ENCODE assay signal across 1 cellular context in the genomic region with DNA sequence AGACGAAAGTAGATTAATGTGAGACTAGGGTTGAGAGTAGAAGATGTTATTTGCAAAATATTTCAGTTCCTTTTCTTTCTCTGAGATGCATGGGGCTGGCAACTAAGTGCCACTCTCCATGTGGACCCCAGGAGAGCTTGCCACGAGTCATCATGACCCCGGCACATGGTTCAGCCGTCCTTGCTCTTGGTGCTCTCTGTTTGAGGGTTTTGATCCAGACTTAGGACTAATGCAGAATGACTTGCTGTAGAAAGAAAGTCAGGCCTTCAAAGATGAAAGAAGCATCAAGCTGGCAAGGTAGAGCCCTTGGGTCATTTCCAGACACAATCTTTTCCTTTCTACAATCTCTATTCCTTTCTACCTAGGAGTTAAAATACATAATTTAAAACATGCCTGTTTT.
TF ChIP-seq lines count a peak whose summit lies in the region.

No MANE protein-coding gene starts in this region.

TF ChIP-seq in HepG2, 621 proteins besides CTCF, POLR2A, EP300 and RAD21 (continued from another document and continues in another):
- TF ChIP-seq, protein P1, sequence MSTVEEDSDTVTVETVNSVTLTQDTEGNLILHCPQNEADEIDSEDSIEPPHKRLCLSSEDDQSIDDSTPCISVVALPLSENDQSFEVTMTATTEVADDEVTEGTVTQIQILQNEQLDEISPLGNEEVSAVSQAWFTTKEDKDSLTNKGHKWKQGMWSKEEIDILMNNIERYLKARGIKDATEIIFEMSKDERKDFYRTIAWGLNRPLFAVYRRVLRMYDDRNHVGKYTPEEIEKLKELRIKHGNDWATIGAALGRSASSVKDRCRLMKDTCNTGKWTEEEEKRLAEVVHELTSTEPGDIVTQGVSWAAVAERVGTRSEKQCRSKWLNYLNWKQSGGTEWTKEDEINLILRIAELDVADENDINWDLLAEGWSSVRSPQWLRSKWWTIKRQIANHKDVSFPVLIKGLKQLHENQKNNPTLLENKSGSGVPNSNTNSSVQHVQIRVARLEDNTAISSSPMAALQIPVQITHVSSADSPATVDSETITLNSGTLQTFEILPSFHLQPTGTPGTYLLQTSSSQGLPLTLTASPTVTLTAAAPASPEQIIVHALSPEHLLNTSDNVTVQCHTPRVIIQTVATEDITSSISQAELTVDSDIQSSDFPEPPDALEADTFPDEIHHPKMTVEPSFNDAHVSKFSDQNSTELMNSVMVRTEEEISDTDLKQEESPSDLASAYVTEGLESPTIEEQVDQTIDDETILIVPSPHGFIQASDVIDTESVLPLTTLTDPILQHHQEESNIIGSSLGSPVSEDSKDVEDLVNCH (CRISPR knock-in tag; IDR thresholded peaks at IDR 0.05) = no peak
- no peak for TF ChIP-seq ZNF253 (CRISPR knock-in tag; IDR thresholded peaks at IDR 0.05; ENCODE audit: borderline replicate concordance)
- no peak for TF ChIP-seq GFI1 (CRISPR knock-in tag; IDR thresholded peaks at IDR 0.05; ENCODE audit: borderline replicate concordance)
- TF ChIP-seq ZKSCAN5 (CRISPR knock-in tag; IDR thresholded peaks at IDR 0.05) = no peak
- TF ChIP-seq HOXA7 (CRISPR knock-in tag; IDR thresholded peaks at IDR 0.05) = no peak
- TF ChIP-seq, protein P2, sequence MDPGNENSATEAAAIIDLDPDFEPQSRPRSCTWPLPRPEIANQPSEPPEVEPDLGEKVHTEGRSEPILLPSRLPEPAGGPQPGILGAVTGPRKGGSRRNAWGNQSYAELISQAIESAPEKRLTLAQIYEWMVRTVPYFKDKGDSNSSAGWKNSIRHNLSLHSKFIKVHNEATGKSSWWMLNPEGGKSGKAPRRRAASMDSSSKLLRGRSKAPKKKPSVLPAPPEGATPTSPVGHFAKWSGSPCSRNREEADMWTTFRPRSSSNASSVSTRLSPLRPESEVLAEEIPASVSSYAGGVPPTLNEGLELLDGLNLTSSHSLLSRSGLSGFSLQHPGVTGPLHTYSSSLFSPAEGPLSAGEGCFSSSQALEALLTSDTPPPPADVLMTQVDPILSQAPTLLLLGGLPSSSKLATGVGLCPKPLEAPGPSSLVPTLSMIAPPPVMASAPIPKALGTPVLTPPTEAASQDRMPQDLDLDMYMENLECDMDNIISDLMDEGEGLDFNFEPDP (CRISPR knock-in tag; conservative IDR thresholded peaks at IDR 0.05) = no peak
- TF ChIP-seq JUNB (CRISPR knock-in tag; IDR thresholded peaks at IDR 0.05; ENCODE audit: borderline replicate concordance) = no peak
- TF ChIP-seq PHF5A (CRISPR knock-in tag; IDR thresholded peaks at IDR 0.05; ENCODE audit: low read depth, unreplicated experiment) = no peak
- TF ChIP-seq RFXAP (CRISPR knock-in tag; IDR thresholded peaks at IDR 0.05; ENCODE audit: borderline replicate concordance) = no peak
- no peak for TF ChIP-seq HOXD1 (CRISPR knock-in tag; IDR thresholded peaks at IDR 0.05)
- no peak for TF ChIP-seq MEIS1 (CRISPR knock-in tag; IDR thresholded peaks at IDR 0.05; ENCODE audit: borderline replicate concordance)
- no peak for TF ChIP-seq MTF2 (CRISPR knock-in tag; IDR thresholded peaks at IDR 0.05; ENCODE audit: borderline replicate concordance)
- no peak for TF ChIP-seq ZNF530 (CRISPR knock-in tag; IDR thresholded peaks at IDR 0.05; ENCODE audit: low read depth)
- no peak for TF ChIP-seq NFAT5 (CRISPR knock-in tag; IDR thresholded peaks at IDR 0.05)
- TF ChIP-seq HOXA9 (CRISPR knock-in tag; IDR thresholded peaks at IDR 0.05; ENCODE audit: borderline replicate concordance) = no peak
- TF ChIP-seq, protein P3, sequence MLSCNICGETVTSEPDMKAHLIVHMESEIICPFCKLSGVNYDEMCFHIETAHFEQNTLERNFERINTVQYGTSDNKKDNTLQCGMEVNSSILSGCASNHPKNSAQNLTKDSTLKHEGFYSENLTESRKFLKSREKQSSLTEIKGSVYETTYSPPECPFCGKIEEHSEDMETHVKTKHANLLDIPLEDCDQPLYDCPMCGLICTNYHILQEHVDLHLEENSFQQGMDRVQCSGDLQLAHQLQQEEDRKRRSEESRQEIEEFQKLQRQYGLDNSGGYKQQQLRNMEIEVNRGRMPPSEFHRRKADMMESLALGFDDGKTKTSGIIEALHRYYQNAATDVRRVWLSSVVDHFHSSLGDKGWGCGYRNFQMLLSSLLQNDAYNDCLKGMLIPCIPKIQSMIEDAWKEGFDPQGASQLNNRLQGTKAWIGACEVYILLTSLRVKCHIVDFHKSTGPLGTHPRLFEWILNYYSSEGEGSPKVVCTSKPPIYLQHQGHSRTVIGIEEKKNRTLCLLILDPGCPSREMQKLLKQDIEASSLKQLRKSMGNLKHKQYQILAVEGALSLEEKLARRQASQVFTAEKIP (CRISPR knock-in tag; IDR thresholded peaks at IDR 0.05; ENCODE audit: borderline replicate concordance) = no peak
- TF ChIP-seq, protein P4, sequence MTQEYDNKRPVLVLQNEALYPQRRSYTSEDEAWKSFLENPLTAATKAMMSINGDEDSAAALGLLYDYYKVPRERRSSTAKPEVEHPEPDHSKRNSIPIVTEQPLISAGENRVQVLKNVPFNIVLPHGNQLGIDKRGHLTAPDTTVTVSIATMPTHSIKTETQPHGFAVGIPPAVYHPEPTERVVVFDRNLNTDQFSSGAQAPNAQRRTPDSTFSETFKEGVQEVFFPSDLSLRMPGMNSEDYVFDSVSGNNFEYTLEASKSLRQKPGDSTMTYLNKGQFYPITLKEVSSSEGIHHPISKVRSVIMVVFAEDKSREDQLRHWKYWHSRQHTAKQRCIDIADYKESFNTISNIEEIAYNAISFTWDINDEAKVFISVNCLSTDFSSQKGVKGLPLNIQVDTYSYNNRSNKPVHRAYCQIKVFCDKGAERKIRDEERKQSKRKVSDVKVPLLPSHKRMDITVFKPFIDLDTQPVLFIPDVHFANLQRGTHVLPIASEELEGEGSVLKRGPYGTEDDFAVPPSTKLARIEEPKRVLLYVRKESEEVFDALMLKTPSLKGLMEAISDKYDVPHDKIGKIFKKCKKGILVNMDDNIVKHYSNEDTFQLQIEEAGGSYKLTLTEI (CRISPR knock-in tag; conservative IDR thresholded peaks at IDR 0.05) = no peak
- TF ChIP-seq ZNF512 (CRISPR knock-in tag; IDR thresholded peaks at IDR 0.05) = no peak
- TF ChIP-seq GZF1 (CRISPR knock-in tag; IDR thresholded peaks at IDR 0.05) = 0 out of 2 replicates have a peak, but pooled peaks have one; percentile 41
- TF ChIP-seq TSC22D2 (CRISPR knock-in tag; IDR thresholded peaks at IDR 0.05; ENCODE audit: borderline replicate concordance) = no peak
- TF ChIP-seq ZNF263 (CRISPR knock-in tag; IDR thresholded peaks at IDR 0.05) = 0 out of 2 replicates have a peak, but pooled peaks have one; percentile 32
- no peak for TF ChIP-seq CREB3 (CRISPR knock-in tag; IDR thresholded peaks at IDR 0.05)
- TF ChIP-seq ZNF577 (CRISPR knock-in tag; IDR thresholded peaks at IDR 0.05; ENCODE audit: borderline replicate concordance, low read depth) = no peak
- no peak for TF ChIP-seq MTA1 (CRISPR knock-in tag; IDR thresholded peaks at IDR 0.05; ENCODE audit: borderline replicate concordance)
- no peak for TF ChIP-seq ZEB1 (IDR thresholded peaks at IDR 0.05; ENCODE audit: insufficient replicate concordance, low read depth)
- no peak for TF ChIP-seq BORCS8-MEF2B (CRISPR knock-in tag; IDR thresholded peaks at IDR 0.05)
- no peak for TF ChIP-seq NR1H2 (CRISPR knock-in tag; IDR thresholded peaks at IDR 0.05; ENCODE audit: borderline replicate concordance, low read depth)
- TF ChIP-seq NR3C1 (CRISPR knock-in tag; IDR thresholded peaks at IDR 0.05) = no peak
- TF ChIP-seq ZNF546 (CRISPR knock-in tag; conservative IDR thresholded peaks at IDR 0.05) = no peak
- no peak for TF ChIP-seq ZNF383 (CRISPR knock-in tag; IDR thresholded peaks at IDR 0.05; ENCODE audit: borderline replicate concordance)
- TF ChIP-seq ATF2 (CRISPR knock-in tag; IDR thresholded peaks at IDR 0.05) = no peak
- TF ChIP-seq ZSCAN29 (CRISPR knock-in tag; conservative IDR thresholded peaks at IDR 0.05) = no peak
- TF ChIP-seq, protein P5, sequence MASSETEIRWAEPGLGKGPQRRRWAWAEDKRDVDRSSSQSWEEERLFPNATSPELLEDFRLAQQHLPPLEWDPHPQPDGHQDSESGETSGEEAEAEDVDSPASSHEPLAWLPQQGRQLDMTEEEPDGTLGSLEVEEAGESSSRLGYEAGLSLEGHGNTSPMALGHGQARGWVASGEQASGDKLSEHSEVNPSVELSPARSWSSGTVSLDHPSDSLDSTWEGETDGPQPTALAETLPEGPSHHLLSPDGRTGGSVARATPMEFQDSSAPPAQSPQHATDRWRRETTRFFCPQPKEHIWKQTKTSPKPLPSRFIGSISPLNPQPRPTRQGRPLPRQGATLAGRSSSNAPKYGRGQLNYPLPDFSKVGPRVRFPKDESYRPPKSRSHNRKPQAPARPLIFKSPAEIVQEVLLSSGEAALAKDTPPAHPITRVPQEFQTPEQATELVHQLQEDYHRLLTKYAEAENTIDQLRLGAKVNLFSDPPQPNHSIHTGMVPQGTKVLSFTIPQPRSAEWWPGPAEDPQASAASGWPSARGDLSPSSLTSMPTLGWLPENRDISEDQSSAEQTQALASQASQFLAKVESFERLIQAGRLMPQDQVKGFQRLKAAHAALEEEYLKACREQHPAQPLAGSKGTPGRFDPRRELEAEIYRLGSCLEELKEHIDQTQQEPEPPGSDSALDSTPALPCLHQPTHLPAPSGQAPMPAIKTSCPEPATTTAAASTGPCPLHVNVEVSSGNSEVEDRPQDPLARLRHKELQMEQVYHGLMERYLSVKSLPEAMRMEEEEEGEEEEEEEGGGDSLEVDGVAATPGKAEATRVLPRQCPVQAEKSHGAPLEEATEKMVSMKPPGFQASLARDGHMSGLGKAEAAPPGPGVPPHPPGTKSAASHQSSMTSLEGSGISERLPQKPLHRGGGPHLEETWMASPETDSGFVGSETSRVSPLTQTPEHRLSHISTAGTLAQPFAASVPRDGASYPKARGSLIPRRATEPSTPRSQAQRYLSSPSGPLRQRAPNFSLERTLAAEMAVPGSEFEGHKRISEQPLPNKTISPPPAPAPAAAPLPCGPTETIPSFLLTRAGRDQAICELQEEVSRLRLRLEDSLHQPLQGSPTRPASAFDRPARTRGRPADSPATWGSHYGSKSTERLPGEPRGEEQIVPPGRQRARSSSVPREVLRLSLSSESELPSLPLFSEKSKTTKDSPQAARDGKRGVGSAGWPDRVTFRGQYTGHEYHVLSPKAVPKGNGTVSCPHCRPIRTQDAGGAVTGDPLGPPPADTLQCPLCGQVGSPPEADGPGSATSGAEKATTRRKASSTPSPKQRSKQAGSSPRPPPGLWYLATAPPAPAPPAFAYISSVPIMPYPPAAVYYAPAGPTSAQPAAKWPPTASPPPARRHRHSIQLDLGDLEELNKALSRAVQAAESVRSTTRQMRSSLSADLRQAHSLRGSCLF (CRISPR knock-in tag; IDR thresholded peaks at IDR 0.05; ENCODE audit: borderline replicate concordance) = no peak
- TF ChIP-seq ZFY (CRISPR knock-in tag; IDR thresholded peaks at IDR 0.05) = peak; percentile 39; the same call in 1 of the 2 replicates
- no peak for TF ChIP-seq MBNL3 (CRISPR knock-in tag; conservative IDR thresholded peaks at IDR 0.05)
